In the genomic region with DNA sequence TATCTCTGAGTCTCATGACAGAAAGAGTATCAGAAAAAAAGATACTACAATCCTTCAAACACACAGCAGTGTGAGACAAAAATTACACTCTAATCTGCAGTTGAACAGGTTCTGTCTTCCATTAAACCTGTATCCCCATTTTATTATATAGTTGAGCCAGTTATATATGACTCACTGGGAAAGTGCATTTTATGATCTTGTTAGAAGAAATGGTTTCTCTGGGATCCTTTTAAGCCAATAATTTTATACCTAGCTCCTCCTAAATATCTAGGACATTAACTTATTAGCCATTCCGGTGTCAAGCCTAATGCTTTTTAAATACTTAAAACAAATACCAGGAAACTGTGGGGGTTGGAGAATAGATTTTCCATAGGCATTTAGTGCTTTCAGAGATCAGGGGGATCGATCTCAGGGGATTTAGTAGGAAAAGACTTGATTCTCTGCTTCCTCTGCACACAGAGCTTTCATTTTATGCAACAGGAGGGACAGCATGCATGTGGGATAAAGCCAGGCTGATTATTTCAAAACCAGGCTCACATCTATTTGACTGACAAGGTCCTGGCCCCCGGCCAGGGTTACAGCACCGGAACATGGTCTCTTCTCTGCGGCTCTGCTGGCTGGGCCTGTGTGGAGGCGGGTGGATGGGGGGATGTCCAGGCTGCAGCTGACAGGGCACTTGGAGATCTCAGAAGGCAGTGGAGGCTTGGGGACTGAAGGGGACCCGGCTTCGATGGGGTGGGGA, we compare ENCODE assay signal across 10 cellular contexts.
DNase-seq lines count a peak whose midpoint lies in the region; ATAC-seq, FAIRE-seq and TF ChIP-seq lines count a peak whose summit lies in the region.
"Had no signal": no experiment of that assay in that cellular context is flagged by ENCODE, and none has a peak within 500 bp of the region (broad histone marks: within the 10 kb centered on the region; RNA-seq: fewer than 3 reads in every experiment).

No MANE protein-coding gene starts in this region.

- no TSS peak for BruUV-seq in HepG2 (replicated peaks; lab: Mats Ljungman, UMichigan)

- POLR2A ChIA-PET in HepG2 (lab: Yijun Ruan, JAX): no interaction called here

- H3K4me1 Mint-ChIP-seq in activated naive CD4-positive, alpha-beta T cell treated with anti-CD3 and anti-CD28 coated beads, Interleukin-2, amount 10 ng/mL, durations not matched to agents 7 days and 5 days: no peaks in the 10 kb centered on the region

- H3K4me3 Mint-ChIP-seq in activated naive CD4-positive, alpha-beta T cell treated with anti-CD3 and anti-CD28 coated beads, Interleukin-2, amount 10 ng/mL, durations not matched to agents 7 days and 5 days: no peak overlapping the region
- H3K4me3 Mint-ChIP-seq: naive thymus-derived CD4-positive, alpha-beta T cell; T-helper 1 cell treated with Interleukin-12 subunit alpha and Interleukin-12 subunit beta and Interleukin-4 antibody, amounts not matched to agents 30 μg/mL and 1 μg/mL, for 36 hours had no signal

- H3K9me3 ChIP-seq in HepG2 (ENCODE audit: low read length): peaks cover 2% of the 10 kb centered on the region
- no peaks in the 10 kb centered on the region for H3K9me3 ChIP-seq in right lobe of liver
- no peaks in the 10 kb centered on the region for H3K9me3 ChIP-seq in adrenal gland (replicated peaks in 1 of 3)

- H3K27me3 ChIP-seq in HepG2 (ENCODE audit: control insufficient read depth in 1 of 2, insufficient read depth in 2 of 2, low read length in 2 of 2): no peaks in the 10 kb centered on the region
- no peaks in the 10 kb centered on the region for H3K27me3 ChIP-seq in right lobe of liver
- H3K27me3 ChIP-seq in adrenal gland: no peaks in the 10 kb centered on the region

- peak; percentile 50 for ATAC-seq in HepG2
- no peak for ATAC-seq in right lobe of liver
- no peak for ATAC-seq in HG02938 (IDR thresholded peaks at IDR 0.05; ENCODE audit: unreplicated experiment)
- ATAC-seq: naive thymus-derived CD4-positive, alpha-beta T cell had no signal

- H3K79me2 ChIP-seq in HepG2 (ENCODE audit: insufficient read depth, low read length): no peaks in the 10 kb centered on the region

- TF ChIP-seq CTCF in HepG2 (CRISPR knock-in tag; IDR thresholded peaks at IDR 0.05): no peak
- no peak for TF ChIP-seq CTCF in right lobe of liver (IDR thresholded peaks at IDR 0.05)
- no peak for TF ChIP-seq CTCF in adrenal gland (IDR thresholded peaks at IDR 0.05)

- H3K36me3 ChIP-seq in HepG2 (replicated peaks in 1 of 2; ENCODE audit: control insufficient read depth in 1 of 2, insufficient read depth in 2 of 2, low read length in 2 of 2) (no peaks in the 10 kb centered on the region; a peak in 1 of 5 replicates), right lobe of liver (no peaks in the 10 kb centered on the region), adrenal gland (replicated peaks in 1 of 2) (no peaks in the 10 kb centered on the region)

- H3K27ac ChIP-seq in HepG2 (ENCODE audit: extremely low read length, insufficient read depth, low read length) (no peak overlapping the region), right lobe of liver (no peak overlapping the region), adrenal gland (no peak overlapping the region)

- H3K4me3 ChIP-seq in HepG2 (replicated peaks in 1 of 3; ENCODE audit: insufficient read depth in 1 of 3, low read depth in 2 of 3, low read length in 3 of 3) (no peak overlapping the region), right lobe of liver (no peak overlapping the region), adrenal gland (no peak overlapping the region)

- H3K27me3 Mint-ChIP-seq in activated naive CD4-positive, alpha-beta T cell treated with anti-CD3 and anti-CD28 coated beads, Interleukin-2, amount 10 ng/mL, durations not matched to agents 7 days and 5 days: no peaks in the 10 kb centered on the region
- H3K27me3 Mint-ChIP-seq: naive thymus-derived CD4-positive, alpha-beta T cell had no signal

- DNase-seq in HepG2 (ENCODE audit: low spot score): peak; percentile 63
- no peak for DNase-seq in right lobe of liver
- DNase-seq in adrenal gland: peak in 4 of 7 donors; percentile 19 to 65 (median 34)
- peak; percentile 42 for DNase-seq in iris pigment epithelial cell (ENCODE audit: low read depth)
- no peak for DNase-seq in NCI-H526 treated with DMSO at 0.1 percent for 48 hours (lab: John Stamatoyannopoulos, UW)
- DNase-seq in activated naive CD4-positive, alpha-beta T cell treated with anti-CD3 and anti-CD28 coated beads, Interleukin-2, amount 10 ng/mL, durations not matched to agents 7 days and 5 days: no peak
- no peak for DNase-seq in glomerular visceral epithelial cell (ENCODE audit: extremely low spot score)
- DNase-seq: naive thymus-derived CD4-positive, alpha-beta T cell had no signal

- H3K27ac Mint-ChIP-seq in activated naive CD4-positive, alpha-beta T cell treated with anti-CD3 and anti-CD28 coated beads, Interleukin-2, amount 10 ng/mL, durations not matched to agents 7 days and 5 days: no peak overlapping the region
- H3K27ac Mint-ChIP-seq: T-helper 1 cell treated with Interleukin-12 subunit alpha and Interleukin-12 subunit beta and Interleukin-4 antibody, amounts not matched to agents 30 μg/mL and 1 μg/mL, for 36 hours had no signal

- in situ Hi-C loops in HepG2 (cut with HindIII; ENCODE audit: extremely low pct_ligation_motif_present, low pct_unique_long_range_greater_than_20kb): no loop called here

- no peaks in the 10 kb centered on the region; the same call in 1 of the 2 replicates for H4K20me1 ChIP-seq in HepG2 (ENCODE audit: insufficient read depth, low read length)

- TF ChIP-seq RAD21 in HepG2 (CRISPR knock-in tag; IDR thresholded peaks at IDR 0.05): no peak

- peaks cover 3% of the 10 kb centered on the region for H3K36me3 Mint-ChIP-seq in activated naive CD4-positive, alpha-beta T cell treated with anti-CD3 and anti-CD28 coated beads, Interleukin-2, amount 10 ng/mL, durations not matched to agents 7 days and 5 days

- intact Hi-C loops in HepG2 (cut with micrococcal nuclease; ENCODE audit: unreplicated experiment): no loop called here
- intact Hi-C loops in right lobe of liver (cut with DNase I): no loop called here
- intact Hi-C loops in adrenal gland (cut with DNase I): no loop called here

- no peak overlapping the region for H2AFZ ChIP-seq in HepG2 (ENCODE audit: low read length)

- no peak overlapping the region for H3K9ac ChIP-seq in HepG2 (ENCODE audit: insufficient read depth, low read depth, low read length)

- CTCF ChIA-PET in HepG2 (lab: Yijun Ruan, JAX; ENCODE audit: low intra/inter-chr PET ratio, low total read pairs): no interaction called here
- CTCF ChIA-PET in activated naive CD4-positive, alpha-beta T cell treated with anti-CD3 and anti-CD28 coated beads, Interleukin-2, amount 10 ng/mL, durations not matched to agents 7 days and 5 days (lab: Charles Lee): no interaction called here

- FAIRE-seq in HepG2 (lab: Jason Lieb, UNC): peak; percentile 39

- no peak overlapping the region for H3K4me2 ChIP-seq in HepG2 (ENCODE audit: low read depth, low read length)

- TF ChIP-seq EP300 in HepG2 (IDR thresholded peaks at IDR 0.05; ENCODE audit: low read depth in 2 of 2, low read length in 2 of 2) (no peak), HepG2 (CRISPR knock-in tag; IDR thresholded peaks at IDR 0.05; ENCODE audit: borderline replicate concordance) (no peak)

- H3K9me3 Mint-ChIP-seq in activated naive CD4-positive, alpha-beta T cell treated with anti-CD3 and anti-CD28 coated beads, Interleukin-2, amount 10 ng/mL, durations not matched to agents 7 days and 5 days: peaks cover 3% of the 10 kb centered on the region
- H3K9me3 Mint-ChIP-seq: T-helper 1 cell treated with Interleukin-12 subunit alpha and Interleukin-12 subunit beta and Interleukin-4 antibody, amounts not matched to agents 30 μg/mL and 1 μg/mL, for 36 hours had no signal

- H3K4me1 ChIP-seq in HepG2 (ENCODE audit: insufficient read depth, low read length) (peaks cover 40% of the 10 kb centered on the region), right lobe of liver (no peaks in the 10 kb centered on the region), adrenal gland (replicated peaks in 1 of 2) (peaks cover 0 to 13% of the 10 kb centered on the region in 2 donors)

- 53% methylated on average over 8 of the region's 8 CpGs for WGBS in HepG2 (ENCODE audit: low lambda C conversion rate)
- 13% methylated on average over 7 of the region's 8 CpGs for WGBS in right lobe of liver (ENCODE audit: insufficient coverage, low coverage, low lambda C conversion rate, missing lambda C conversion rate)
- WGBS in adrenal gland, 4 donors: 39 to 47% (median 43%) methylated on average over 7 to 8 of the region's 8 CpGs

- no peak for TF ChIP-seq POLR2A in HepG2 (IDR thresholded peaks at IDR 0.05; ENCODE audit: insufficient read depth in 1 of 2, low read depth in 2 of 2, low read length in 2 of 2)
- no peak for TF ChIP-seq POLR2A in right lobe of liver (IDR thresholded peaks at IDR 0.05)
- no peak for TF ChIP-seq POLR2A in adrenal gland (IDR thresholded peaks at IDR 0.05)

TF ChIP-seq in HepG2, 621 proteins besides CTCF, POLR2A, EP300 and RAD21:
- TF ChIP-seq ZNF557 (CRISPR knock-in tag; IDR thresholded peaks at IDR 0.05) (no peak), ZNF136 (CRISPR knock-in tag; IDR thresholded peaks at IDR 0.05; ENCODE audit: low read depth) (no peak), MXD4 (CRISPR knock-in tag; IDR thresholded peaks at IDR 0.05) (no peak), ZSCAN25 (CRISPR knock-in tag; IDR thresholded peaks at IDR 0.05) (no peak), ERF (CRISPR knock-in tag; IDR thresholded peaks at IDR 0.05) (no peak), ZNF326 (CRISPR knock-in tag; IDR thresholded peaks at IDR 0.05; ENCODE audit: borderline replicate concordance) (no peak), FOSL2 (CRISPR knock-in tag; IDR thresholded peaks at IDR 0.05) (no peak), ZNF224 (CRISPR knock-in tag; IDR thresholded peaks at IDR 0.05) (no peak)
- TF ChIP-seq, protein P1, sequence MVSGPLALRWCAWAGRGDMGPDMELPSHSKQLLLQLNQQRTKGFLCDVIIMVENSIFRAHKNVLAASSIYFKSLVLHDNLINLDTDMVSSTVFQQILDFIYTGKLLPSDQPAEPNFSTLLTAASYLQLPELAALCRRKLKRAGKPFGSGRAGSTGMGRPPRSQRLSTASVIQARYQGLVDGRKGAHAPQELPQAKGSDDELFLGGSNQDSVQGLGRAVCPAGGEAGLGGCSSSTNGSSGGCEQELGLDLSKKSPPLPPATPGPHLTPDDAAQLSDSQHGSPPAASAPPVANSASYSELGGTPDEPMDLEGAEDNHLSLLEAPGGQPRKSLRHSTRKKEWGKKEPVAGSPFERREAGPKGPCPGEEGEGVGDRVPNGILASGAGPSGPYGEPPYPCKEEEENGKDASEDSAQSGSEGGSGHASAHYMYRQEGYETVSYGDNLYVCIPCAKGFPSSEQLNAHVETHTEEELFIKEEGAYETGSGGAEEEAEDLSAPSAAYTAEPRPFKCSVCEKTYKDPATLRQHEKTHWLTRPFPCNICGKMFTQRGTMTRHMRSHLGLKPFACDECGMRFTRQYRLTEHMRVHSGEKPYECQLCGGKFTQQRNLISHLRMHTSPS (CRISPR knock-in tag; IDR thresholded peaks at IDR 0.05; ENCODE audit: low read depth): no peak
TF ChIP-seq in HepG2: peak in this region for 0.

Comparison
In these comparisons a context has a peak if more than half of its experiments do, and no peak if none do; other contexts are left out.
1. DNase-seq: peak in HepG2 (single experiment), adrenal gland (4 of 7) and iris pigment epithelial cell (single experiment); none in right lobe of liver (0 of 3), NCI-H526 treated with DMSO at 0.1 percent for 48 hours (single experiment), activated naive CD4-positive, alpha-beta T cell treated with anti-CD3 and anti-CD28 coated beads, Interleukin-2, amount 10 ng/mL, durations not matched to agents 7 days and 5 days (single experiment) and glomerular visceral epithelial cell (single experiment).